Comparison of ENCODE assay signal across 3 cellular contexts in the genomic region with DNA sequence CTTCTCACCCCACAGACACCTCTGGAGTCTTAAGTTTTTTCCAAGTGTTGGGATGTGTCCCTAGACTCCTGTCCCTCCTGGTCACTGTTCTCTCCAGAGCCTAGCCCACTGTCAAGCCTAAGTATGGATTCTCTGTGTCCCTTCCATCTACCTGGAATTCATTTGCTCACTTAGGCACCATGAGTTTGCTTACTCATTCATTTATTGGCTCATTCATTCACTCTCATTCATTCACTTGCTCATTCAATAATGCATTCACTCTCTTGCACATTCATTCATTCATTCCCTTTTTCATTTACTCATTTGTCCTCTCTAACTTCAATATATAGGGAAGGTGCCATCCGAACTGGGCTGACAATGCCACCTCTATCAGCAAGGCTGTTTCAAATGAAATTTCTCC.
TF ChIP-seq lines count a peak whose summit lies in the region.

No MANE protein-coding gene starts in this region.

TF ChIP-seq in GM12878, 131 proteins besides CTCF, POLR2A, EP300 and RAD21:
- TF ChIP-seq ZNF24 (IDR thresholded peaks at IDR 0.05) (0 out of 2 replicates have a peak, but pooled peaks have one; percentile 31), ZBTB33 (IDR thresholded peaks at IDR 0.05) (no peak), MXI1 (IDR thresholded peaks at IDR 0.05; ENCODE audit: low read depth, low read length) (no peak), HDAC6 (IDR thresholded peaks at IDR 0.05; ENCODE audit: unreplicated experiment) (no peak), MEF2A (IDR thresholded peaks at IDR 0.05; ENCODE audit: insufficient read depth, low read depth, low read length) (no peak), FOXM1 (IDR thresholded peaks at IDR 0.05; ENCODE audit: low read depth, low read length) (no peak)

TF ChIP-seq in liver, 16 proteins besides CTCF, POLR2A, EP300 and RAD21:
- no peak for TF ChIP-seq YY1 (IDR thresholded peaks at IDR 0.05)
- TF ChIP-seq FOXA1 (IDR thresholded peaks at IDR 0.05), result no peak
- TF ChIP-seq HNF4A (conservative IDR thresholded peaks at IDR 0.05), result no peak
- TF ChIP-seq MAX (IDR thresholded peaks at IDR 0.05), result no peak
- TF ChIP-seq FOXA2 (IDR thresholded peaks at IDR 0.05), result no peak
- TF ChIP-seq, protein P1, sequence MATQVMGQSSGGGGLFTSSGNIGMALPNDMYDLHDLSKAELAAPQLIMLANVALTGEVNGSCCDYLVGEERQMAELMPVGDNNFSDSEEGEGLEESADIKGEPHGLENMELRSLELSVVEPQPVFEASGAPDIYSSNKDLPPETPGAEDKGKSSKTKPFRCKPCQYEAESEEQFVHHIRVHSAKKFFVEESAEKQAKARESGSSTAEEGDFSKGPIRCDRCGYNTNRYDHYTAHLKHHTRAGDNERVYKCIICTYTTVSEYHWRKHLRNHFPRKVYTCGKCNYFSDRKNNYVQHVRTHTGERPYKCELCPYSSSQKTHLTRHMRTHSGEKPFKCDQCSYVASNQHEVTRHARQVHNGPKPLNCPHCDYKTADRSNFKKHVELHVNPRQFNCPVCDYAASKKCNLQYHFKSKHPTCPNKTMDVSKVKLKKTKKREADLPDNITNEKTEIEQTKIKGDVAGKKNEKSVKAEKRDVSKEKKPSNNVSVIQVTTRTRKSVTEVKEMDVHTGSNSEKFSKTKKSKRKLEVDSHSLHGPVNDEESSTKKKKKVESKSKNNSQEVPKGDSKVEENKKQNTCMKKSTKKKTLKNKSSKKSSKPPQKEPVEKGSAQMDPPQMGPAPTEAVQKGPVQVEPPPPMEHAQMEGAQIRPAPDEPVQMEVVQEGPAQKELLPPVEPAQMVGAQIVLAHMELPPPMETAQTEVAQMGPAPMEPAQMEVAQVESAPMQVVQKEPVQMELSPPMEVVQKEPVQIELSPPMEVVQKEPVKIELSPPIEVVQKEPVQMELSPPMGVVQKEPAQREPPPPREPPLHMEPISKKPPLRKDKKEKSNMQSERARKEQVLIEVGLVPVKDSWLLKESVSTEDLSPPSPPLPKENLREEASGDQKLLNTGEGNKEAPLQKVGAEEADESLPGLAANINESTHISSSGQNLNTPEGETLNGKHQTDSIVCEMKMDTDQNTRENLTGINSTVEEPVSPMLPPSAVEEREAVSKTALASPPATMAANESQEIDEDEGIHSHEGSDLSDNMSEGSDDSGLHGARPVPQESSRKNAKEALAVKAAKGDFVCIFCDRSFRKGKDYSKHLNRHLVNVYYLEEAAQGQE (IDR thresholded peaks at IDR 0.05), result no peak
- no peak for TF ChIP-seq ATF3 (IDR thresholded peaks at IDR 0.05)
- no peak for TF ChIP-seq NR2F2 (IDR thresholded peaks at IDR 0.05)

TF ChIP-seq in HEK293T, 16 proteins besides CTCF, POLR2A, EP300 and RAD21:
- no peak for TF ChIP-seq SP1 (IDR thresholded peaks at IDR 0.05)
